In genomic region chr15:61834076-61834697, GRCh38 we compare ENCODE assay signal across 8 cellular contexts.
DNase-seq lines count a peak whose midpoint lies in the region; ATAC-seq and TF ChIP-seq lines count a peak whose summit lies in the region.

No MANE protein-coding gene starts in this region.

- DNase-seq in 8988T (peak; percentile 30), RPMI7951 (ENCODE audit: low read depth) (peak; percentile 69), fibroblast of pulmonary artery (ENCODE audit: low read depth) (peak; percentile 85), stromal cell of bone marrow (ENCODE audit: low read depth) (peak; percentile 64)
- DNase-seq in activated T-helper 1 cell treated with anti-CD3 and anti-CD28 coated beads, Interleukin-12 subunit alpha, Interleukin-12 subunit beta, Interleukin-2, Interleukin-4 antibody, amounts not matched to agents 30 ng/mL and 10 ng/mL and 1 ng/mL, durations not matched to agents 14 hours and 24 hours and 36 hours (ENCODE audit: low spot score), result peak; percentile 59

- H3K27ac Mint-ChIP-seq in activated T-helper 1 cell treated with anti-CD3 and anti-CD28 coated beads, Interleukin-12 subunit alpha, Interleukin-12 subunit beta, Interleukin-2, Interleukin-4 antibody, amounts not matched to agents 30 ng/mL and 10 ng/mL and 1 ng/mL, durations not matched to agents 14 hours and 24 hours and 36 hours, result no peak overlapping the region

- intact Hi-C loops in activated T-helper 1 cell treated with anti-CD3 and anti-CD28 coated beads, Interleukin-12 subunit alpha, Interleukin-12 subunit beta, Interleukin-2, Interleukin-4 antibody, amounts not matched to agents 30 ng/mL and 10 ng/mL and 1 ng/mL, durations not matched to agents 14 hours and 24 hours and 36 hours (cut with micrococcal nuclease), result loop anchor here (1.0 to 10.0 kb wide), 5 partner anchors 667 to 1509 kb away; no protein-coding TSS in a partner anchor

- no peaks in the 10 kb centered on the region for H3K9me3 Mint-ChIP-seq in activated T-helper 1 cell treated with anti-CD3 and anti-CD28 coated beads, Interleukin-12 subunit alpha, Interleukin-12 subunit beta, Interleukin-2, Interleukin-4 antibody, amounts not matched to agents 30 ng/mL and 10 ng/mL and 1 ng/mL, durations not matched to agents 14 hours and 24 hours and 36 hours

- H3K4me1 ChIP-seq in neutrophil (ENCODE audit: control insufficient read depth in 1 of 2, insufficient read depth in 1 of 2, low read depth in 1 of 2, low read length in 1 of 2), result peaks cover 13% of the 10 kb centered on the region in 2 experiments

- no peaks in the 10 kb centered on the region for H3K9me3 ChIP-seq in neutrophil

- TF ChIP-seq CTCF in LNCAP (IDR thresholded peaks at IDR 0.05) (peak; percentile 96), fibroblast of pulmonary artery (IDR thresholded peaks at IDR 0.05; ENCODE audit: low read length, missing control alignments) (peak; percentile 99), neutrophil (IDR thresholded peaks at IDR 0.05) (peak; percentile 80)

- peaks cover 49% of the 10 kb centered on the region for H3K27me3 ChIP-seq in neutrophil

- peaks cover 16% of the 10 kb centered on the region for H3K27me3 Mint-ChIP-seq in activated T-helper 1 cell treated with anti-CD3 and anti-CD28 coated beads, Interleukin-12 subunit alpha, Interleukin-12 subunit beta, Interleukin-2, Interleukin-4 antibody, amounts not matched to agents 30 ng/mL and 10 ng/mL and 1 ng/mL, durations not matched to agents 14 hours and 24 hours and 36 hours (ENCODE audit: insufficient read depth)

- peak; percentile 75 for ATAC-seq in GM18498 (IDR thresholded peaks at IDR 0.05; ENCODE audit: unreplicated experiment)

- no peak overlapping the region for H3K4me3 ChIP-seq in fibroblast of pulmonary artery (replicated peaks; ENCODE audit: low read depth, low read length)
- H3K4me3 ChIP-seq in neutrophil (ENCODE audit: low read depth in 1 of 2, low read length in 1 of 2), result no peak overlapping the region

- no peaks in the 10 kb centered on the region for H3K36me3 ChIP-seq in neutrophil

- no peak overlapping the region for H3K27ac ChIP-seq in neutrophil

- peaks cover 7% of the 10 kb centered on the region for H3K4me1 Mint-ChIP-seq in activated T-helper 1 cell treated with anti-CD3 and anti-CD28 coated beads, Interleukin-12 subunit alpha, Interleukin-12 subunit beta, Interleukin-2, Interleukin-4 antibody, amounts not matched to agents 30 ng/mL and 10 ng/mL and 1 ng/mL, durations not matched to agents 14 hours and 24 hours and 36 hours (ENCODE audit: low read depth)

- no peak overlapping the region for H3K4me3 Mint-ChIP-seq in activated T-helper 1 cell treated with anti-CD3 and anti-CD28 coated beads, Interleukin-12 subunit alpha, Interleukin-12 subunit beta, Interleukin-2, Interleukin-4 antibody, amounts not matched to agents 30 ng/mL and 10 ng/mL and 1 ng/mL, durations not matched to agents 14 hours and 24 hours and 36 hours

- no peaks in the 10 kb centered on the region for H3K36me3 Mint-ChIP-seq in activated T-helper 1 cell treated with anti-CD3 and anti-CD28 coated beads, Interleukin-12 subunit alpha, Interleukin-12 subunit beta, Interleukin-2, Interleukin-4 antibody, amounts not matched to agents 30 ng/mL and 10 ng/mL and 1 ng/mL, durations not matched to agents 14 hours and 24 hours and 36 hours (ENCODE audit: low read depth)

Comparison
In these comparisons a context has a peak if more than half of its experiments do, and no peak if none do; other contexts are left out.
1. DNase-seq: peak in every context shown above with its lines; median percentile 85 in fibroblast of pulmonary artery; 69 in RPMI7951; 64 in stromal cell of bone marrow; 59 in activated T-helper 1 cell treated with anti-CD3 and anti-CD28 coated beads, Interleukin-12 subunit alpha, Interleukin-12 subunit beta, Interleukin-2, Interleukin-4 antibody, amounts not matched to agents 30 ng/mL and 10 ng/mL and 1 ng/mL, durations not matched to agents 14 hours and 24 hours and 36 hours; 30 in 8988T.